Comparison of ENCODE assay signal across 8 cellular contexts in genomic region chr19:21603431-21604153, GRCh38.
DNase-seq lines count a peak whose midpoint lies in the region; ATAC-seq and TF ChIP-seq lines count a peak whose summit lies in the region.

No MANE protein-coding gene starts in this region.

- intact Hi-C loops in activated naive CD4-positive, alpha-beta T cell treated with anti-CD3 and anti-CD28 coated beads for 36 hours (cut with micrococcal nuclease) = loop anchor here (2.0 kb wide), 2 partner anchors 35 to 99 kb away; partner anchors contain the start of gene ZNF429

- TF ChIP-seq CTCF in brain (conservative IDR thresholded peaks at IDR 0.05) = no peak
- no peak for TF ChIP-seq CTCF in mesothelial cell of epicardium (IDR thresholded peaks at IDR 0.05; ENCODE audit: unreplicated experiment)
- TF ChIP-seq CTCF in type B pancreatic cell (conservative IDR thresholded peaks at IDR 0.05) = no peak

- peak overlapping the region; percentile 78 for H3K4me3 Mint-ChIP-seq in activated naive CD4-positive, alpha-beta T cell treated with anti-CD3 and anti-CD28 coated beads for 36 hours
- peak overlapping the region; percentile 69 to 86 (median 80) for H3K4me3 Mint-ChIP-seq in brain
- peak overlapping the region; percentile 61 for H3K4me3 Mint-ChIP-seq in mesothelial cell of epicardium
- H3K4me3 Mint-ChIP-seq in type B pancreatic cell = peak overlapping the region; percentile 74

- no peak overlapping the region for H3K27ac Mint-ChIP-seq in activated naive CD4-positive, alpha-beta T cell treated with anti-CD3 and anti-CD28 coated beads for 36 hours
- H3K27ac Mint-ChIP-seq in brain = peak overlapping the region; percentile 72 to 93 (median 91)
- peak overlapping the region; percentile 97 for H3K27ac Mint-ChIP-seq in mesothelial cell of epicardium
- peak overlapping the region; percentile 79 for H3K27ac Mint-ChIP-seq in type B pancreatic cell

- H3K36me3 Mint-ChIP-seq in activated naive CD4-positive, alpha-beta T cell treated with anti-CD3 and anti-CD28 coated beads for 36 hours (ENCODE audit: low read depth) = no peaks in the 10 kb centered on the region
- H3K36me3 Mint-ChIP-seq in brain (no peaks in the 10 kb centered on the region), mesothelial cell of epicardium (no peaks in the 10 kb centered on the region), type B pancreatic cell (no peaks in the 10 kb centered on the region)

- H3K27me3 Mint-ChIP-seq in activated naive CD4-positive, alpha-beta T cell treated with anti-CD3 and anti-CD28 coated beads for 36 hours (ENCODE audit: low read depth) = no peaks in the 10 kb centered on the region
- H3K27me3 Mint-ChIP-seq in brain = peaks cover 11% of the 10 kb centered on the region
- H3K27me3 Mint-ChIP-seq in mesothelial cell of epicardium (ENCODE audit: low read depth) = no peaks in the 10 kb centered on the region
- no peaks in the 10 kb centered on the region for H3K27me3 Mint-ChIP-seq in type B pancreatic cell

- CTCF ChIA-PET in activated naive CD4-positive, alpha-beta T cell treated with anti-CD3 and anti-CD28 coated beads for 36 hours (lab: Charles Lee) = interaction anchor here (0.7 to 1.1 kb wide), 2 partner anchors 96 to 1039 kb away, joined by 3 to 4 read pairs; no protein-coding TSS in a partner anchor

- H3K4me1 Mint-ChIP-seq in activated naive CD4-positive, alpha-beta T cell treated with anti-CD3 and anti-CD28 coated beads for 36 hours (ENCODE audit: low read depth) = peaks cover 22% of the 10 kb centered on the region
- H3K4me1 Mint-ChIP-seq in brain (peaks cover 33% of the 10 kb centered on the region), mesothelial cell of epicardium (peaks cover 59% of the 10 kb centered on the region), type B pancreatic cell (ENCODE audit: unreplicated experiment) (peaks cover 26% of the 10 kb centered on the region)

- no peak for DNase-seq in activated naive CD4-positive, alpha-beta T cell treated with anti-CD3 and anti-CD28 coated beads for 36 hours
- DNase-seq in activated naive CD4-positive, alpha-beta T cell treated with anti-CD3 and anti-CD28 coated beads, Interleukin-2, amount 50 U/mL, for 16 hours = no peak
- DNase-seq in mesothelial cell of epicardium (ENCODE audit: low spot score in 2 of 2, unreplicated experiment in 2 of 2) (no peak), type B pancreatic cell (ENCODE audit: extremely low spot score, unreplicated experiment) (no peak), KG1 (lab: John Stamatoyannopoulos, UW) (no peak), SW 1271 (lab: John Stamatoyannopoulos, UW) (no peak)

- no peak for ATAC-seq in HG03175 (IDR thresholded peaks at IDR 0.05; ENCODE audit: unreplicated experiment)

- H3K9me3 Mint-ChIP-seq in activated naive CD4-positive, alpha-beta T cell treated with anti-CD3 and anti-CD28 coated beads for 36 hours = no peaks in the 10 kb centered on the region
- H3K9me3 Mint-ChIP-seq in brain (peaks cover 0 to 11% (median 4%) of the 10 kb centered on the region in 5 experiments), mesothelial cell of epicardium (peaks cover 23% of the 10 kb centered on the region), type B pancreatic cell (peaks cover 3% of the 10 kb centered on the region)
